ENCODE assay signal across 9 cellular contexts in genomic region chr13:33110713-33111413, GRCh38.
DNase-seq lines count a peak whose midpoint lies in the region; ATAC-seq, FAIRE-seq and TF ChIP-seq lines count a peak whose summit lies in the region.
"Had no signal": no experiment of that assay in that cellular context is flagged by ENCODE, and none has a peak within 500 bp of the region (broad histone marks: within the 10 kb centered on the region; RNA-seq: fewer than 3 reads in every experiment).

No MANE protein-coding gene starts in this region.

- H3K4me2 ChIP-seq in endothelial cell of umbilical vein (ENCODE audit: insufficient read depth, low read length) = peak overlapping the region; percentile 64

- peaks cover 2% of the 10 kb centered on the region for H4K20me1 ChIP-seq in endothelial cell of umbilical vein (replicated peaks; ENCODE audit: control insufficient read depth, extremely low read depth, insufficient read depth, low read length)

- H3K9me1 ChIP-seq in endothelial cell of umbilical vein (replicated peaks; ENCODE audit: control insufficient read depth, extremely low read depth, insufficient read depth, low read length) = no peaks in the 10 kb centered on the region

- dilution Hi-C loops in endothelial cell of umbilical vein (cut with MboI; ENCODE audit: extremely low pct_ligation_motif_present, low sequenced_read_pairs) = no loop called here

- TF ChIP-seq POLR2A in endothelial cell of umbilical vein (IDR thresholded peaks at IDR 0.05; ENCODE audit: low read depth, low read length) = no peak

- POLR2A ChIA-PET in endothelial cell of umbilical vein (lab: Charles Lee) = interaction anchor here (1.1 kb wide), 1 partner anchor 12 kb away, joined by 3 read pairs; no protein-coding TSS in a partner anchor

- H3K27me3 ChIP-seq in endothelial cell of umbilical vein (ENCODE audit: control insufficient read depth in 2 of 2, insufficient read depth in 2 of 2, low read length in 2 of 2) (no peaks in the 10 kb centered on the region), WERI-Rb-1 (ENCODE audit: insufficient read depth, low read depth, severe bottlenecking) (no peaks in the 10 kb centered on the region)

- H3K9ac ChIP-seq in endothelial cell of umbilical vein (replicated peaks; ENCODE audit: extremely low read depth, insufficient read depth, low read length) = peak overlapping the region; percentile 34

- H3K36me3 ChIP-seq in endothelial cell of umbilical vein (ENCODE audit: control insufficient read depth in 2 of 2, extremely low read depth in 1 of 2, insufficient read depth in 2 of 2, low read length in 2 of 2) (peaks cover 29 to 30% of the 10 kb centered on the region in 2 experiments), WERI-Rb-1 (no peaks in the 10 kb centered on the region)

- TF ChIP-seq CTCF in endothelial cell of umbilical vein (IDR thresholded peaks at IDR 0.05; ENCODE audit: extremely low read depth in 1 of 2, insufficient read depth in 1 of 2, low read depth in 1 of 2, low read length in 2 of 2) (no peak), WERI-Rb-1 (IDR thresholded peaks at IDR 0.05; ENCODE audit: low read depth, low read length) (no peak)

- no peak overlapping the region for H2AFZ ChIP-seq in endothelial cell of umbilical vein (ENCODE audit: low read depth, low read length)

- H3K4me1 ChIP-seq in endothelial cell of umbilical vein (ENCODE audit: control insufficient read depth, extremely low read depth, insufficient read depth, low read length) = peaks cover 21% of the 10 kb centered on the region

- peak; percentile 31 for ATAC-seq in GM18499 (IDR thresholded peaks at IDR 0.05; ENCODE audit: insufficient read depth, unreplicated experiment)
- ATAC-seq in HG02938 (IDR thresholded peaks at IDR 0.05; ENCODE audit: unreplicated experiment) = peak; percentile 48
- ATAC-seq in sciatic nerve = peak; percentile 81
- no peak for ATAC-seq in left lobe of liver

- peak overlapping the region; percentile 38 for H3K27ac ChIP-seq in endothelial cell of umbilical vein (ENCODE audit: insufficient read depth, low read depth, low read length)
- H3K27ac ChIP-seq in WERI-Rb-1 = no peak overlapping the region

- intact Hi-C loops in endothelial cell of umbilical vein (cut with micrococcal nuclease) = loop anchor here (2.0 kb wide), 2 partner anchors 14 to 612 kb away; no protein-coding TSS in a partner anchor
- intact Hi-C loops in sciatic nerve (cut with DNase I) = no loop called here

- peak; percentile 99 for FAIRE-seq in endothelial cell of umbilical vein (lab: Jason Lieb, UNC)

- CTCF ChIA-PET in endothelial cell of umbilical vein (lab: Charles Lee) = interaction anchor here (0.6 to 2.4 kb wide), 12 partner anchors 16 to 1558 kb away, joined by 3 to 10 read pairs (median 4); partner anchors contain the start of gene PDS5B

- DNase-seq in endothelial cell of umbilical vein (ENCODE audit: low read depth, low spot score) (peak; percentile 74), sciatic nerve (ENCODE audit: low spot score) (peak; percentile 78), NCI-H1105 (lab: John Stamatoyannopoulos, UW) (no peak), WERI-Rb-1 (no peak), left lobe of liver (ENCODE audit: low spot score) (no peak)
- no peak for DNase-seq in effector CD8-positive, alpha-beta T cell (lab: John Stamatoyannopoulos, UW)
- DNase-seq: GDM1 had no signal

- no peak overlapping the region for H3K4me3 ChIP-seq in endothelial cell of umbilical vein (replicated peaks in 1 of 3; ENCODE audit: insufficient read depth in 1 of 3, low read depth in 1 of 3, low read length in 3 of 3)
- no peak overlapping the region for H3K4me3 ChIP-seq in WERI-Rb-1 (ENCODE audit: low read depth, low read length)

- H3K79me2 ChIP-seq in endothelial cell of umbilical vein (ENCODE audit: control insufficient read depth, insufficient read depth, low read length) = no peaks in the 10 kb centered on the region

- no TSS peak for BruUV-seq in endothelial cell of umbilical vein (replicated peaks; lab: Mats Ljungman, UMichigan)

- H3K9me3 ChIP-seq in endothelial cell of umbilical vein (replicated peaks; ENCODE audit: control insufficient read depth, insufficient read depth, low read length) (no peaks in the 10 kb centered on the region), WERI-Rb-1 (ENCODE audit: severe bottlenecking) (no peaks in the 10 kb centered on the region)

TF ChIP-seq in endothelial cell of umbilical vein, 7 proteins besides CTCF, POLR2A, EP300 and RAD21:
- TF ChIP-seq POLR2AphosphoS5 (IDR thresholded peaks at IDR 0.05; ENCODE audit: insufficient read depth, low read depth, low read length) (peak; percentile 49), GATA2 (IDR thresholded peaks at IDR 0.05; ENCODE audit: insufficient read depth, insufficient read length, low read depth, low read length) (no peak)

Comparison
In these comparisons a context has a peak if more than half of its experiments do, and no peak if none do; other contexts are left out.
1. DNase-seq: peak in endothelial cell of umbilical vein (single experiment) and sciatic nerve (single experiment); none in effector CD8-positive, alpha-beta T cell (single experiment), NCI-H1105 (single experiment), WERI-Rb-1 (single experiment) and left lobe of liver (single experiment).